Comparison of ENCODE assay signal across 27 cellular contexts in genomic region chr1:232476538-232476950, GRCh38.
DNase-seq lines count a peak whose midpoint lies in the region; ATAC-seq and TF ChIP-seq lines count a peak whose summit lies in the region.
"Had no signal": no experiment of that assay in that cellular context is flagged by ENCODE, and none has a peak within 500 bp of the region (broad histone marks: within the 10 kb centered on the region; RNA-seq: fewer than 3 reads in every experiment).

No MANE protein-coding gene starts in this region.

- H3K27me3 Mint-ChIP-seq in endothelial cell (ENCODE audit: unreplicated experiment), result no peaks in the 10 kb centered on the region
- H3K27me3 Mint-ChIP-seq: T-cell had no signal

- H3K9me3 ChIP-seq in right atrium auricular region, result no peaks in the 10 kb centered on the region
- H3K9me3 ChIP-seq in mesodermal cell (ENCODE audit: control insufficient read depth, low read length), result no peaks in the 10 kb centered on the region
- H3K9me3 ChIP-seq in right lobe of liver, result no peaks in the 10 kb centered on the region
- H3K9me3 ChIP-seq in SJCRH30 (replicated peaks), result no peaks in the 10 kb centered on the region
- H3K9me3 ChIP-seq: A549, colonic mucosa, esophagus squamous epithelium, heart right ventricle, tibial artery had no signal

- no peak overlapping the region for H3K27ac ChIP-seq in right atrium auricular region
- peak overlapping the region; percentile 31 for H3K27ac ChIP-seq in mesodermal cell (ENCODE audit: low read depth, low read length, severe bottlenecking)
- H3K27ac ChIP-seq in right lobe of liver, result no peak overlapping the region
- no peak overlapping the region for H3K27ac ChIP-seq in SJCRH30
- H3K27ac ChIP-seq: A549, colonic mucosa, esophagus squamous epithelium, tibial artery had no signal

- intact Hi-C loops in left cardiac atrium (cut with DNase I) (no loop called here), right lobe of liver (cut with DNase I) (no loop called here)

- WGBS in mesodermal cell (ENCODE audit: insufficient coverage in 2 of 2), 2 experiments, result 93 to 100% methylated on average over 2 of the region's 2 CpGs
- 85% methylated on average over 2 of the region's 2 CpGs for WGBS in right lobe of liver (ENCODE audit: insufficient coverage, low coverage, low lambda C conversion rate, missing lambda C conversion rate)

- peak; percentile 24 to 29 for ATAC-seq in left cardiac atrium
- ATAC-seq in right lobe of liver, result no peak
- ATAC-seq: A549, GM23338, T-cell had no signal

- no peak for TF ChIP-seq CTCF in right atrium auricular region (IDR thresholded peaks at IDR 0.05)
- TF ChIP-seq CTCF in endothelial cell (IDR thresholded peaks at IDR 0.05; ENCODE audit: unreplicated experiment), result no peak
- no peak for TF ChIP-seq CTCF in right lobe of liver (IDR thresholded peaks at IDR 0.05)

- no peak overlapping the region for H3K27ac Mint-ChIP-seq in endothelial cell (ENCODE audit: unreplicated experiment)
- H3K27ac Mint-ChIP-seq: activated naive CD4-positive, alpha-beta T cell treated with anti-CD3 and anti-CD28 coated beads, Interleukin-2, amount 10 ng/mL, durations not matched to agents 7 days and 5 days; GM23338; stimulated activated naive CD8-positive, alpha-beta T cell treated with anti-CD3 and anti-CD28 coated beads, Interleukin-15, Interleukin-2, amounts not matched to agents 100 ng/mL and 50 ng/mL, for 24 hours; T-cell had no signal

- peaks cover 33% of the 10 kb centered on the region for H3K4me1 Mint-ChIP-seq in endothelial cell (ENCODE audit: unreplicated experiment)

- H3K4me1 ChIP-seq in right atrium auricular region (peaks cover 0 to 43% of the 10 kb centered on the region in 2 donors), mesodermal cell (ENCODE audit: control insufficient read depth, insufficient read depth, low read length, poor library complexity, severe bottlenecking) (peaks cover 42% of the 10 kb centered on the region), right lobe of liver (no peaks in the 10 kb centered on the region), SJCRH30 (peaks cover 13% of the 10 kb centered on the region)
- H3K4me1 ChIP-seq: colonic mucosa had no signal

- H3K36me3 Mint-ChIP-seq in endothelial cell (ENCODE audit: low read depth, unreplicated experiment), result peaks cover 36% of the 10 kb centered on the region
- H3K36me3 Mint-ChIP-seq: activated naive CD4-positive, alpha-beta T cell treated with anti-CD3 and anti-CD28 coated beads, Interleukin-2, amount 10 ng/mL, durations not matched to agents 7 days and 5 days had no signal

- no peaks in the 10 kb centered on the region for H3K36me3 ChIP-seq in right atrium auricular region
- H3K36me3 ChIP-seq in mesodermal cell (ENCODE audit: control insufficient read depth, insufficient read depth, low read length), result peaks cover 39% of the 10 kb centered on the region
- no peaks in the 10 kb centered on the region for H3K36me3 ChIP-seq in right lobe of liver
- no peaks in the 10 kb centered on the region for H3K36me3 ChIP-seq in SJCRH30
- H3K36me3 ChIP-seq: colonic mucosa, tibial artery had no signal

- no peak for DNase-seq in left cardiac atrium
- DNase-seq in right atrium auricular region (ENCODE audit: low spot score), result no peak
- no peak for DNase-seq in endothelial cell (ENCODE audit: low spot score)
- no peak for DNase-seq in right lobe of liver
- no peak for DNase-seq in EL
- no peak for DNase-seq in SJCRH30
- no peak for DNase-seq in DMS 273 treated with DMSO at 0.1 percent for 48 hours (lab: John Stamatoyannopoulos, UW)
- DNase-seq: activated naive CD4-positive, alpha-beta T cell treated with anti-CD3 and anti-CD28 coated beads, Interleukin-2, amount 10 ng/mL, durations not matched to agents 7 days and 5 days; activated T-cell treated with anti-CD3 and anti-CD28 coated beads, Interleukin-2, amount 50 U/mL, for 48 hours; anterior cingulate cortex; C1 segment of cervical spinal cord; colonic mucosa; esophagus squamous epithelium; heart right ventricle; Kasumi-1; NCI-H1092; NCI-H1930; NCI-H446; SIG-M5; stimulated activated CD4-positive, alpha-beta T cell treated with anti-CD3 and anti-CD28 coated beads, Interleukin-12 subunit alpha, Interleukin-12 subunit beta, amount 100 ng/mL, for 4 hours; stimulated activated CD4-positive, alpha-beta T cell treated with anti-CD3 and anti-CD28 coated beads, Interleukin-4, amount 100 ng/mL, for 4 hours; T-cell; tibial artery had no signal

- no peak overlapping the region for H3K4me3 ChIP-seq in right atrium auricular region
- H3K4me3 ChIP-seq in mesodermal cell (ENCODE audit: extremely low read depth, insufficient read depth, low read length, poor library complexity, severe bottlenecking), result no peak overlapping the region
- H3K4me3 ChIP-seq in right lobe of liver, result no peak overlapping the region
- H3K4me3 ChIP-seq in SJCRH30, result no peak overlapping the region
- H3K4me3 ChIP-seq: A549, colonic mucosa, esophagus squamous epithelium, GM23338, heart right ventricle, tibial artery had no signal

- no peaks in the 10 kb centered on the region for H3K27me3 ChIP-seq in right atrium auricular region
- no peaks in the 10 kb centered on the region for H3K27me3 ChIP-seq in right lobe of liver
- 0 out of 2 replicates have a peak, but pooled peaks cover 3% of the 10 kb centered on the region for H3K27me3 ChIP-seq in SJCRH30
- H3K27me3 ChIP-seq: colonic mucosa, esophagus squamous epithelium, heart right ventricle, tibial artery had no signal

- H3K4me3 Mint-ChIP-seq in endothelial cell (ENCODE audit: unreplicated experiment), result peak overlapping the region; percentile 63
- H3K4me3 Mint-ChIP-seq: activated naive CD4-positive, alpha-beta T cell treated with anti-CD3 and anti-CD28 coated beads, Interleukin-2, amount 10 ng/mL, durations not matched to agents 7 days and 5 days; GM23338; stimulated activated naive CD8-positive, alpha-beta T cell treated with anti-CD3 and anti-CD28 coated beads, Interleukin-15, Interleukin-2, amounts not matched to agents 100 ng/mL and 50 ng/mL, for 24 hours; T-cell had no signal

- no peak for TF ChIP-seq POLR2A in right lobe of liver (IDR thresholded peaks at IDR 0.05)

- no peaks in the 10 kb centered on the region for H3K9me3 Mint-ChIP-seq in endothelial cell (ENCODE audit: unreplicated experiment)
- H3K9me3 Mint-ChIP-seq: activated naive CD4-positive, alpha-beta T cell treated with anti-CD3 and anti-CD28 coated beads, Interleukin-2, amount 10 ng/mL, durations not matched to agents 7 days and 5 days; GM23338; stimulated activated naive CD8-positive, alpha-beta T cell treated with anti-CD3 and anti-CD28 coated beads, Interleukin-15, Interleukin-2, amounts not matched to agents 100 ng/mL and 50 ng/mL, for 24 hours; T-cell had no signal

Comparison
In these comparisons a context has a peak if more than half of its experiments do, and no peak if none do; other contexts are left out.
1. ATAC-seq: peak in left cardiac atrium (2 of 2); none in right lobe of liver (0 of 4).